ENCODE assay signal across 7 cellular contexts in the genomic region with DNA sequence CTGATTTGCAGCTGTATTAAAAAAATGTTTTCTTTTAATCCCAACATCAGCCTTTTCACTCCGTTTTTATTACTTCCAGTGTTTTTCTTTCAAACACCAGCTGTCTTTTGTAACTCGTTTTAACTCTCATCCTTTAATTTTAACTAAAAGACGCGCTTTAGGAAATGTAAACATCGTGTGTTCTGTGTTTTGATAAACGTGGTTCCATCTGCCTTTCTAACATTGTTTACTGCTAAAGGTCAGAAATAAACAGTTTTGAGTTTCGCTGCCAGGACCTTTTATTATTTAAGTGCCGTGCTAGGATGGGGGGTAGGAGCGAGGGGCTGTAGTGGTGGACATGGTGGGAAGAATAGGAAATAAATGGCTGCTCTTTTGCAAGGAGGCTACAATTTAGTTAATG. TPM values are rescaled to one million over a fixed set of nuclear protein-coding genes. Genes with fewer than 3 reads are reported as not detected.
DNase-seq lines count a peak whose midpoint lies in the region; ATAC-seq, FAIRE-seq and TF ChIP-seq lines count a peak whose summit lies in the region.

No MANE protein-coding gene starts in this region.

- no peak for TF ChIP-seq EP300 in gastroesophageal sphincter (IDR thresholded peaks at IDR 0.05)

- FAIRE-seq in small intestine (lab: Jason Lieb, UNC) = no peak

- no peak for ATAC-seq in gastroesophageal sphincter

- no peaks in the 10 kb centered on the region for H3K9me3 ChIP-seq in HEK293 (ENCODE audit: control insufficient read depth, insufficient read depth, low read depth, low read length)
- H3K9me3 ChIP-seq in gastroesophageal sphincter = no peaks in the 10 kb centered on the region
- H3K9me3 ChIP-seq in small intestine (ENCODE audit: control insufficient read depth, low read depth) = no peaks in the 10 kb centered on the region

- no peaks in the 10 kb centered on the region for H3K4me1 ChIP-seq in HEK293 (ENCODE audit: control insufficient read depth, insufficient read depth, low read length)
- peaks cover 0 to 33% (median 0%) of the 10 kb centered on the region in 3 donors for H3K4me1 ChIP-seq in gastroesophageal sphincter
- H3K4me1 ChIP-seq in small intestine (ENCODE audit: control insufficient read depth in 2 of 2, insufficient read depth in 1 of 2, low read depth in 1 of 2, low read length in 1 of 2) = no peaks in the 10 kb centered on the region

- TF ChIP-seq CTCF in HEK293 (tag by site-specific recombination; IDR thresholded peaks at IDR 0.05) (no peak), VCaP (conservative IDR thresholded peaks at IDR 0.05) (no peak), gastroesophageal sphincter (IDR thresholded peaks at IDR 0.05) (no peak)

- 0 to 2% methylated on average over 9 of the region's 9 CpGs for WGBS in gastroesophageal sphincter (ENCODE audit: low coverage in 1 of 2), 2 donors
- WGBS in small intestine, 3 donors = 0 to 2% (median 2%) methylated on average over 9 of the region's 9 CpGs

- no peak for TF ChIP-seq POLR2A in gastroesophageal sphincter (IDR thresholded peaks at IDR 0.05)

- H3K27me3 ChIP-seq in gastroesophageal sphincter = no peaks in the 10 kb centered on the region
- H3K27me3 ChIP-seq in small intestine (ENCODE audit: control insufficient read depth in 2 of 2, insufficient read depth in 2 of 2, low read length in 2 of 2) = no peaks in the 10 kb centered on the region

- POLR2A ChIA-PET in HEK293 (lab: Yijun Ruan, JAX) = interaction anchor here (1.0 to 1.4 kb wide), 6 partner anchors 9 to 599 kb away, joined by 3 to 5 read pairs (median 3); a partner anchor contains a TSS

- H3K27ac ChIP-seq in HEK293 (ENCODE audit: extremely low read depth, low read depth, low read length) = peak overlapping the region; percentile 96; the same call in 1 of the 2 replicates
- H3K27ac ChIP-seq in VCaP = peak overlapping the region; percentile 100
- peak overlapping the region; percentile 99 to 100 (median 100) for H3K27ac ChIP-seq in gastroesophageal sphincter
- H3K27ac ChIP-seq in small intestine (ENCODE audit: low read depth in 1 of 2, low read length in 1 of 2) = peak overlapping the region; percentile 94 to 100

- H3K4me3 ChIP-seq in HEK293 (ENCODE audit: low read depth, low read length) = peak overlapping the region; percentile 30
- peak overlapping the region; percentile 93 to 98 for H3K4me3 ChIP-seq in gastroesophageal sphincter
- H3K4me3 ChIP-seq in small intestine (ENCODE audit: low read depth in 1 of 2, low read length in 2 of 2) = peak overlapping the region; percentile 5 to 80

- CTCF ChIA-PET in HEK293 (lab: Yijun Ruan, JAX) = interaction anchor here (0.6 to 0.7 kb wide), 4 partner anchors 56 to 1389 kb away, joined by 3 to 6 read pairs (median 4); no protein-coding TSS in a partner anchor

- H3K36me3 ChIP-seq in HEK293 (ENCODE audit: control insufficient read depth in 2 of 2, insufficient read depth in 1 of 2, low read length in 2 of 2) = peaks cover 0 to 10% of the 10 kb centered on the region in 2 experiments; a peak in 2 of 3 replicates
- H3K36me3 ChIP-seq in gastroesophageal sphincter = no peaks in the 10 kb centered on the region
- H3K36me3 ChIP-seq in small intestine (ENCODE audit: control insufficient read depth in 2 of 2, insufficient read depth in 2 of 2, low read length in 2 of 2) = no peaks in the 10 kb centered on the region

- DNase-seq in small intestine (no peak), NCI-H82 treated with DMSO at 0.1 percent for 48 hours (lab: John Stamatoyannopoulos, UW; ENCODE audit: unreplicated experiment) (no peak), T-helper 9 cell (no peak)
- DNase-seq in NK-92 treated with Interleukin-12 subunit alpha and Interleukin-12 subunit beta, amount 100 ng/mL, for 24 hours (lab: John Stamatoyannopoulos, UW) = no peak

TF ChIP-seq in HEK293, 187 proteins besides CTCF, POLR2A, EP300 and RAD21:
- peak; percentile 67 for TF ChIP-seq FEZF1 (tag by site-specific recombination; IDR thresholded peaks at IDR 0.05)
- TF ChIP-seq, protein P1, sequence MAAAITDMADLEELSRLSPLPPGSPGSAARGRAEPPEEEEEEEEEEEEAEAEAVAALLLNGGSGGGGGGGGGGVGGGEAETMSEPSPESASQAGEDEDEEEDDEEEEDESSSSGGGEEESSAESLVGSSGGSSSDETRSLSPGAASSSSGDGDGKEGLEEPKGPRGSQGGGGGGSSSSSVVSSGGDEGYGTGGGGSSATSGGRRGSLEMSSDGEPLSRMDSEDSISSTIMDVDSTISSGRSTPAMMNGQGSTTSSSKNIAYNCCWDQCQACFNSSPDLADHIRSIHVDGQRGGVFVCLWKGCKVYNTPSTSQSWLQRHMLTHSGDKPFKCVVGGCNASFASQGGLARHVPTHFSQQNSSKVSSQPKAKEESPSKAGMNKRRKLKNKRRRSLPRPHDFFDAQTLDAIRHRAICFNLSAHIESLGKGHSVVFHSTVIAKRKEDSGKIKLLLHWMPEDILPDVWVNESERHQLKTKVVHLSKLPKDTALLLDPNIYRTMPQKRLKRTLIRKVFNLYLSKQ (tag by site-specific recombination; IDR thresholded peaks at IDR 0.05; ENCODE audit: borderline replicate concordance) = no peak
- TF ChIP-seq, protein P2, sequence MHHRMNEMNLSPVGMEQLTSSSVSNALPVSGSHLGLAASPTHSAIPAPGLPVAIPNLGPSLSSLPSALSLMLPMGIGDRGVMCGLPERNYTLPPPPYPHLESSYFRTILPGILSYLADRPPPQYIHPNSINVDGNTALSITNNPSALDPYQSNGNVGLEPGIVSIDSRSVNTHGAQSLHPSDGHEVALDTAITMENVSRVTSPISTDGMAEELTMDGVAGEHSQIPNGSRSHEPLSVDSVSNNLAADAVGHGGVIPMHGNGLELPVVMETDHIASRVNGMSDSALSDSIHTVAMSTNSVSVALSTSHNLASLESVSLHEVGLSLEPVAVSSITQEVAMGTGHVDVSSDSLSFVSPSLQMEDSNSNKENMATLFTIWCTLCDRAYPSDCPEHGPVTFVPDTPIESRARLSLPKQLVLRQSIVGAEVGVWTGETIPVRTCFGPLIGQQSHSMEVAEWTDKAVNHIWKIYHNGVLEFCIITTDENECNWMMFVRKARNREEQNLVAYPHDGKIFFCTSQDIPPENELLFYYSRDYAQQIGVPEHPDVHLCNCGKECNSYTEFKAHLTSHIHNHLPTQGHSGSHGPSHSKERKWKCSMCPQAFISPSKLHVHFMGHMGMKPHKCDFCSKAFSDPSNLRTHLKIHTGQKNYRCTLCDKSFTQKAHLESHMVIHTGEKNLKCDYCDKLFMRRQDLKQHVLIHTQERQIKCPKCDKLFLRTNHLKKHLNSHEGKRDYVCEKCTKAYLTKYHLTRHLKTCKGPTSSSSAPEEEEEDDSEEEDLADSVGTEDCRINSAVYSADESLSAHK (tag by site-specific recombination; IDR thresholded peaks at IDR 0.05) = no peak
- TF ChIP-seq, protein P3, sequence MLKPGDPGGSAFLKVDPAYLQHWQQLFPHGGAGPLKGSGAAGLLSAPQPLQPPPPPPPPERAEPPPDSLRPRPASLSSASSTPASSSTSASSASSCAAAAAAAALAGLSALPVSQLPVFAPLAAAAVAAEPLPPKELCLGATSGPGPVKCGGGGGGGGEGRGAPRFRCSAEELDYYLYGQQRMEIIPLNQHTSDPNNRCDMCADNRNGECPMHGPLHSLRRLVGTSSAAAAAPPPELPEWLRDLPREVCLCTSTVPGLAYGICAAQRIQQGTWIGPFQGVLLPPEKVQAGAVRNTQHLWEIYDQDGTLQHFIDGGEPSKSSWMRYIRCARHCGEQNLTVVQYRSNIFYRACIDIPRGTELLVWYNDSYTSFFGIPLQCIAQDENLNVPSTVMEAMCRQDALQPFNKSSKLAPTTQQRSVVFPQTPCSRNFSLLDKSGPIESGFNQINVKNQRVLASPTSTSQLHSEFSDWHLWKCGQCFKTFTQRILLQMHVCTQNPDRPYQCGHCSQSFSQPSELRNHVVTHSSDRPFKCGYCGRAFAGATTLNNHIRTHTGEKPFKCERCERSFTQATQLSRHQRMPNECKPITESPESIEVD (tag by site-specific recombination; IDR thresholded peaks at IDR 0.05) = peak; percentile 50; the same call in 1 of the 2 replicates
- TF ChIP-seq, protein P4, sequence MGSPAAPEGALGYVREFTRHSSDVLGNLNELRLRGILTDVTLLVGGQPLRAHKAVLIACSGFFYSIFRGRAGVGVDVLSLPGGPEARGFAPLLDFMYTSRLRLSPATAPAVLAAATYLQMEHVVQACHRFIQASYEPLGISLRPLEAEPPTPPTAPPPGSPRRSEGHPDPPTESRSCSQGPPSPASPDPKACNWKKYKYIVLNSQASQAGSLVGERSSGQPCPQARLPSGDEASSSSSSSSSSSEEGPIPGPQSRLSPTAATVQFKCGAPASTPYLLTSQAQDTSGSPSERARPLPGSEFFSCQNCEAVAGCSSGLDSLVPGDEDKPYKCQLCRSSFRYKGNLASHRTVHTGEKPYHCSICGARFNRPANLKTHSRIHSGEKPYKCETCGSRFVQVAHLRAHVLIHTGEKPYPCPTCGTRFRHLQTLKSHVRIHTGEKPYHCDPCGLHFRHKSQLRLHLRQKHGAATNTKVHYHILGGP (tag by site-specific recombination; IDR thresholded peaks at IDR 0.05) = peak; percentile 77
TF ChIP-seq in HEK293: peak in this region for 3.

RNA-seq across cellular contexts. Expression of a gene that starts 1.5 kb away (rescaled TPM):
- total RNA-seq in gastroesophageal sphincter = 10 to 100 TPM in 1 of 4 donors, 1 to 10 TPM in 3; 5.3 to 14.5 (median 7.3) TPM
- polyA plus RNA-seq in small intestine = 1 to 10 TPM; 1.1 to 1.9 (median 1.4) TPM

Comparison
In these comparisons a context has a peak if more than half of its experiments do, and no peak if none do; other contexts are left out.
1. H3K4me3 ChIP-seq: peak in every context shown above with its lines; median percentile 96 in gastroesophageal sphincter; 42 in small intestine; 30 in HEK293.